ENCODE assay signal across 10 cellular contexts in the genomic region with DNA sequence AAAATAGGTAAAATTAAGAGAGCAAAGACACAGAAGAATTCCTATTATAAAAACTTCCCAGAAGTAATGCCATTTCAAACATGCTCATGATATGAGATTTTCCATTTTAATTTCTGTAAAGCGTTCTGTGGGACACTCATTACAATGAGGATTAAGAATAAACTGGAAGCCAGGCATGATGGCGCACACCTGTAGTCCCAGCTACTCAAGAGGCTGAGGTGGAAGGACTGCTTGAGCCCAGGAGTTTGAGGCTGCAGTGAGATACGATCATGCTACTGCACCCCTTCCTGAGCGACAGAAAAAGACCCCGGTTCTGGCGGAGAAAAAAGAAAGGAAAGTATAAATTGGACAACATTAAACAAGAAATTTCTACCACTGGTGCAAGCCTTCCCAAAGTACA. TPM values are rescaled to one million over a fixed set of nuclear protein-coding genes. Genes with fewer than 3 reads are reported as not detected.
DNase-seq lines count a peak whose midpoint lies in the region; ATAC-seq and TF ChIP-seq lines count a peak whose summit lies in the region.
"Had no signal": no experiment of that assay in that cellular context is flagged by ENCODE, and none has a peak within 500 bp of the region (broad histone marks: within the 10 kb centered on the region; RNA-seq: fewer than 3 reads in every experiment).

No MANE protein-coding gene starts in this region.

- H3K27me3 ChIP-seq in Karpas-422 (ENCODE audit: low read length) (no peaks in the 10 kb centered on the region), brain microvascular endothelial cell (replicated peaks) (no peaks in the 10 kb centered on the region), neural cell (ENCODE audit: insufficient read depth, low read depth, low read length) (no peaks in the 10 kb centered on the region)
- H3K27me3 ChIP-seq: foreskin keratinocyte had no signal

- peak; percentile 20 for DNase-seq in NCI-H1105 treated with DMSO at 0.1 percent for 48 hours (lab: John Stamatoyannopoulos, UW)
- DNase-seq in NCI-H1105 (lab: John Stamatoyannopoulos, UW): no peak
- no peak for DNase-seq in Karpas-422
- DNase-seq in brain microvascular endothelial cell: no peak
- DNase-seq in stimulated activated naive CD4-positive, alpha-beta T cell (lab: John Stamatoyannopoulos, UW): no peak
- no peak for DNase-seq in NCI-H2227 treated with DMSO at 0.1 percent for 48 hours (lab: John Stamatoyannopoulos, UW)
- DNase-seq: foreskin keratinocyte, NCI-H524 had no signal

- H4K20me1 ChIP-seq in Karpas-422 (ENCODE audit: insufficient read depth, low read depth, low read length) (no peaks in the 10 kb centered on the region), neural cell (ENCODE audit: insufficient read depth) (no peaks in the 10 kb centered on the region)

- peak overlapping the region; percentile 94 for H3K4me3 ChIP-seq in Karpas-422 (ENCODE audit: low read length)
- peak overlapping the region; percentile 81 for H3K4me3 ChIP-seq in brain microvascular endothelial cell (ENCODE audit: low read depth, low read length)
- peak overlapping the region; percentile 80 for H3K4me3 ChIP-seq in neural cell (ENCODE audit: low read length)

- H3K79me2 ChIP-seq in Karpas-422 (ENCODE audit: low read length) (peaks cover 54% of the 10 kb centered on the region), neural cell (replicated peaks; ENCODE audit: insufficient read depth, low read length) (peaks cover 23% of the 10 kb centered on the region)

- H3K4me2 ChIP-seq in Karpas-422 (ENCODE audit: low read depth, low read length, poor library complexity, severe bottlenecking) (peak overlapping the region; percentile 95), neural cell (ENCODE audit: low read length) (no peak overlapping the region)

- H2AFZ ChIP-seq in Karpas-422 (ENCODE audit: low read length): no peak overlapping the region
- H2AFZ ChIP-seq in neural cell (ENCODE audit: low read depth, low read length): no peak overlapping the region

- no peak for TF ChIP-seq CTCF in brain microvascular endothelial cell (IDR thresholded peaks at IDR 0.05; ENCODE audit: low read depth, low read length, missing control alignments)
- TF ChIP-seq CTCF in neural cell (IDR thresholded peaks at IDR 0.05; ENCODE audit: poor library complexity, severe bottlenecking): no peak

- TF ChIP-seq RAD21 in neural cell (conservative IDR thresholded peaks at IDR 0.05): no peak

- no peaks in the 10 kb centered on the region for H3F3A ChIP-seq in neural cell (ENCODE audit: insufficient read depth, low read length, poor library complexity, severe bottlenecking)

- no peaks in the 10 kb centered on the region for H3K9me3 ChIP-seq in Karpas-422 (ENCODE audit: low read length)
- no peaks in the 10 kb centered on the region for H3K9me3 ChIP-seq in neural cell (ENCODE audit: low read length)

- no peak for ATAC-seq in HG02588 (IDR thresholded peaks at IDR 0.05; ENCODE audit: unreplicated experiment)
- ATAC-seq: foreskin keratinocyte had no signal

- H3K9ac ChIP-seq in Karpas-422 (ENCODE audit: low read length) (peak overlapping the region; percentile 91), neural cell (ENCODE audit: low read length) (peak overlapping the region; percentile 71)

- H3K36me3 ChIP-seq in Karpas-422 (ENCODE audit: insufficient read depth, low read length) (peaks cover 38% of the 10 kb centered on the region), brain microvascular endothelial cell (replicated peaks) (no peaks in the 10 kb centered on the region), neural cell (ENCODE audit: insufficient read depth, low read length) (no peaks in the 10 kb centered on the region)

- peaks cover 18% of the 10 kb centered on the region for H3K4me1 ChIP-seq in Karpas-422 (ENCODE audit: low read length)
- H3K4me1 ChIP-seq: foreskin keratinocyte had no signal

- in situ Hi-C loops in brain microvascular endothelial cell (cut with HindIII; ENCODE audit: low pct_ligation_motif_present, low sequenced_read_pairs): no loop called here

- H3K9me2 ChIP-seq in Karpas-422 (replicated peaks; ENCODE audit: insufficient read depth, low read length): no peaks in the 10 kb centered on the region
- H3K9me2 ChIP-seq in neural cell (ENCODE audit: insufficient read depth, low read length): no peaks in the 10 kb centered on the region

- no peak for TF ChIP-seq EP300 in neural cell (conservative IDR thresholded peaks at IDR 0.05; ENCODE audit: poor library complexity, severe bottlenecking)

- H3K27ac ChIP-seq in Karpas-422 (ENCODE audit: low read length) (no peak overlapping the region), brain microvascular endothelial cell (no peak overlapping the region), neural cell (ENCODE audit: low read length) (no peak overlapping the region)

TF ChIP-seq in neural cell, 6 proteins besides CTCF, POLR2A, EP300 and RAD21:
- TF ChIP-seq, protein P1, sequence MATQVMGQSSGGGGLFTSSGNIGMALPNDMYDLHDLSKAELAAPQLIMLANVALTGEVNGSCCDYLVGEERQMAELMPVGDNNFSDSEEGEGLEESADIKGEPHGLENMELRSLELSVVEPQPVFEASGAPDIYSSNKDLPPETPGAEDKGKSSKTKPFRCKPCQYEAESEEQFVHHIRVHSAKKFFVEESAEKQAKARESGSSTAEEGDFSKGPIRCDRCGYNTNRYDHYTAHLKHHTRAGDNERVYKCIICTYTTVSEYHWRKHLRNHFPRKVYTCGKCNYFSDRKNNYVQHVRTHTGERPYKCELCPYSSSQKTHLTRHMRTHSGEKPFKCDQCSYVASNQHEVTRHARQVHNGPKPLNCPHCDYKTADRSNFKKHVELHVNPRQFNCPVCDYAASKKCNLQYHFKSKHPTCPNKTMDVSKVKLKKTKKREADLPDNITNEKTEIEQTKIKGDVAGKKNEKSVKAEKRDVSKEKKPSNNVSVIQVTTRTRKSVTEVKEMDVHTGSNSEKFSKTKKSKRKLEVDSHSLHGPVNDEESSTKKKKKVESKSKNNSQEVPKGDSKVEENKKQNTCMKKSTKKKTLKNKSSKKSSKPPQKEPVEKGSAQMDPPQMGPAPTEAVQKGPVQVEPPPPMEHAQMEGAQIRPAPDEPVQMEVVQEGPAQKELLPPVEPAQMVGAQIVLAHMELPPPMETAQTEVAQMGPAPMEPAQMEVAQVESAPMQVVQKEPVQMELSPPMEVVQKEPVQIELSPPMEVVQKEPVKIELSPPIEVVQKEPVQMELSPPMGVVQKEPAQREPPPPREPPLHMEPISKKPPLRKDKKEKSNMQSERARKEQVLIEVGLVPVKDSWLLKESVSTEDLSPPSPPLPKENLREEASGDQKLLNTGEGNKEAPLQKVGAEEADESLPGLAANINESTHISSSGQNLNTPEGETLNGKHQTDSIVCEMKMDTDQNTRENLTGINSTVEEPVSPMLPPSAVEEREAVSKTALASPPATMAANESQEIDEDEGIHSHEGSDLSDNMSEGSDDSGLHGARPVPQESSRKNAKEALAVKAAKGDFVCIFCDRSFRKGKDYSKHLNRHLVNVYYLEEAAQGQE (IDR thresholded peaks at IDR 0.05; ENCODE audit: borderline replicate concordance): no peak
- TF ChIP-seq POLR2AphosphoS5 (IDR thresholded peaks at IDR 0.05) (no peak), EZH2 (IDR thresholded peaks at IDR 0.05; ENCODE audit: borderline replicate concordance, insufficient read depth, low read length, poor library complexity, severe bottlenecking) (no peak), TAF1 (IDR thresholded peaks at IDR 0.05; ENCODE audit: low read depth) (no peak), SMC3 (conservative IDR thresholded peaks at IDR 0.05; ENCODE audit: poor library complexity) (no peak), MXI1 (conservative IDR thresholded peaks at IDR 0.05; ENCODE audit: poor library complexity, severe bottlenecking) (no peak)

RNA-seq across cellular contexts. Expression of gene DNA2, which starts 1.5 kb away (rescaled TPM):
- total RNA-seq in Karpas-422 (2014; rRNA removed; shearing (Covaris generic); ENCODE audit: low replicate concordance): 11.5 and 27.7 TPM in 2 replicates
- 14.0 and 15.2 TPM in 2 replicates for polyA plus RNA-seq in neural cell
- 24.3 and 24.6 TPM in 2 replicates for polyA minus RNA-seq in neural cell

RNA-seq across cellular contexts. Expression of gene SLC25A16, which starts 57.0 kb away (rescaled TPM):
- total RNA-seq in Karpas-422 (2014; rRNA removed; shearing (Covaris generic); ENCODE audit: low replicate concordance): 9.6 and 13.9 TPM in 2 replicates
- 9.9 and 10.1 TPM in 2 replicates for polyA plus RNA-seq in neural cell
- 30.9 and 42.7 TPM in 2 replicates for polyA minus RNA-seq in neural cell
